39 cellular contexts compared by ENCODE assay signal in the genomic region with DNA sequence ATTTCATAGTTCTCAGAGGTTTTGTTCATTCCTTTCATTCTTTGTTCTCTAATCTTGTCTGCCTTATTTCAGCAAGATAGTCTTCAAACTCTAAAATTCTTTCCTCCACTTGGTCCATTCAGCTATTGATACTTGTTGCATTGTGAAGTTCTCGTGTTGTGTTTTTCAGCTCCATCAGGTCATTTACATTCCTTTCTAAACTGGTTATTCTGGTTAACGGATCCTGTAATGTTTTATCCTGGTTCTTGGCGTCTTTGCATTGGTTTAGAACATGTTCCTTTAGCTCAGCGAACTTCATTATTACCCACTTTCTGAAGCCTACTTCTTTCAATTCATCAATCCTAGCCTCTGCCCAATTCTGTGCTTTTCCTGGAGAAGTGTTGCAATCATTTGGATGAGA. TPM values are rescaled to one million over a fixed set of nuclear protein-coding genes. Genes with fewer than 3 reads are reported as not detected.
"Had no signal": no experiment of that assay in that cellular context is flagged by ENCODE, and none has a peak within 500 bp of the region (broad histone marks: within the 10 kb centered on the region; RNA-seq: fewer than 3 reads in every experiment).

No MANE protein-coding gene starts in this region.

- DNase-seq: Karpas-422, Kasumi-1, KG1, MG63, MM.1S, MV-4-11, NCI-H1048, NCI-H1092, NCI-H1092 treated with DMSO at 0.1 percent for 48 hours, NCI-H1105, NCI-H1105 treated with DMSO at 0.1 percent for 48 hours, NCI-H1417, NCI-H1417 treated with DMSO at 0.1 percent for 48 hours, NCI-H1436, NCI-H1436 treated with DMSO at 0.1 percent for 48 hours, NCI-H146, NCI-H1694, NCI-H1694 treated with DMSO at 0.1 percent for 48 hours, NCI-H187, NCI-H187 treated with DMSO at 0.1 percent for 48 hours, NCI-H1930, NCI-H2029, NCI-H2029 treated with DMSO at 0.1 percent for 48 hours, NCI-H2081, NCI-H2081 treated with DMSO at 0.1 percent for 48 hours, NCI-H2107, NCI-H2171, NCI-H2171 treated with DMSO at 0.1 percent for 48 hours, NCI-H2227 treated with DMSO at 0.1 percent for 48 hours, NCI-H226, NCI-H345, NCI-H446, NCI-H446 treated with DMSO at 0.1 percent for 48 hours, NCI-H510A had no signal

- H3K27ac ChIP-seq: KMS-11 had no signal

- H3K9ac ChIP-seq: KMS-11 had no signal

- H3K4me3 ChIP-seq: MG63 had no signal

- H3K4me2 ChIP-seq: KMS-11 had no signal

- H3K9me3 ChIP-seq: MG63 had no signal

- H3K27me3 ChIP-seq: MG63 had no signal

RNA-seq across cellular contexts. Expression of a gene that starts 45.1 kb away (rescaled TPM):
- total RNA-seq: LHCN-M2, M059J, MCF 10A, NCI-H460 had no signal
